ENCODE assay signal across 1 cellular context in genomic region chr20:36924167-36925045, GRCh38.
TF ChIP-seq lines count a peak whose summit lies in the region.

No MANE protein-coding gene starts in this region.

TF ChIP-seq in K562, 482 proteins besides CTCF, POLR2A, EP300 and RAD21 (continued from another document and continues in another):
- TF ChIP-seq CUX1 (CRISPR knock-in tag; IDR thresholded peaks at IDR 0.05) (no peak), ZBTB5 (IDR thresholded peaks at IDR 0.05) (0 out of 2 replicates have a peak, but pooled peaks have one; percentile 71), TSHZ1 (CRISPR knock-in tag; IDR thresholded peaks at IDR 0.05) (no peak), MAZ (CRISPR knock-in tag; conservative IDR thresholded peaks at IDR 0.05 in 1 of 2, IDR thresholded peaks at IDR 0.05 in 1 of 2) (no peak), DMBX1 (CRISPR knock-in tag; IDR thresholded peaks at IDR 0.05; ENCODE audit: borderline replicate concordance) (no peak), ZNF57 (CRISPR knock-in tag; IDR thresholded peaks at IDR 0.05) (no peak), KAT2B (IDR thresholded peaks at IDR 0.05; ENCODE audit: low read depth, low read length) (no peak), ARNT (IDR thresholded peaks at IDR 0.05) (peak in 1 of 2 experiments; percentile 78; a peak in 1 of 4 replicates), POLR2B (IDR thresholded peaks at IDR 0.05; ENCODE audit: low read depth, partially characterized antibody) (peak; percentile 49), RFX7 (CRISPR knock-in tag; IDR thresholded peaks at IDR 0.05) (no peak), ARID3B (CRISPR knock-in tag; IDR thresholded peaks at IDR 0.05; ENCODE audit: borderline replicate concordance) (no peak), E2F6 (IDR thresholded peaks at IDR 0.05; ENCODE audit: borderline replicate concordance in 1 of 2, extremely low read depth in 1 of 2, insufficient read depth in 1 of 2, insufficient read length in 1 of 2, low read depth in 1 of 2, low read length in 1 of 2, poor library complexity in 1 of 2, severe bottlenecking in 1 of 2) (no peak), CLOCK (CRISPR knock-in tag; IDR thresholded peaks at IDR 0.05; ENCODE audit: borderline replicate concordance) (no peak), JUN (IDR thresholded peaks at IDR 0.05; ENCODE audit: borderline replicate concordance, low read depth, low read length) (no peak), JUN (CRISPR knock-in tag; IDR thresholded peaks at IDR 0.05; ENCODE audit: borderline replicate concordance) (no peak), ZNF592 (IDR thresholded peaks at IDR 0.05) (no peak), PRPF4 (IDR thresholded peaks at IDR 0.05; ENCODE audit: insufficient read depth, low read depth, low read length, poor library complexity, severe bottlenecking) (no peak), MYNN (IDR thresholded peaks at IDR 0.05) (no peak), MYNN (CRISPR knock-in tag; IDR thresholded peaks at IDR 0.05) (no peak), ZNF398 (CRISPR knock-in tag; IDR thresholded peaks at IDR 0.05) (no peak), FOXP4 (CRISPR knock-in tag; IDR thresholded peaks at IDR 0.05; ENCODE audit: borderline replicate concordance) (no peak), ATF7 (IDR thresholded peaks at IDR 0.05) (no peak), SNIP1 (IDR thresholded peaks at IDR 0.05; ENCODE audit: low read depth) (peak; percentile 59; the same call in 1 of the 2 replicates), ZFP36 (IDR thresholded peaks at IDR 0.05; ENCODE audit: low read depth, low read length, partially characterized antibody) (peak; percentile 57), SMAD4 (CRISPR knock-in tag; conservative IDR thresholded peaks at IDR 0.05) (no peak)
